ENCODE assay signal across 17 cellular contexts in genomic region chr12:132516064-132517012, GRCh38. TPM values are rescaled to one million over a fixed set of nuclear protein-coding genes. Genes with fewer than 3 reads are reported as not detected.
DNase-seq lines count a peak whose midpoint lies in the region; ATAC-seq and TF ChIP-seq lines count a peak whose summit lies in the region.
"Had no signal": no experiment of that assay in that cellular context is flagged by ENCODE, and none has a peak within 500 bp of the region (broad histone marks: within the 10 kb centered on the region; RNA-seq: fewer than 3 reads in every experiment).

No MANE protein-coding gene starts in this region.

- H3K4me3 Mint-ChIP-seq in CD8-positive, alpha-beta T cell, result no peak overlapping the region
- peak overlapping the region in 1 of 3 experiments; percentile 43 for H3K4me3 Mint-ChIP-seq in nephron
- H3K4me3 Mint-ChIP-seq: B cell; CD8-positive, alpha-beta memory T cell; HFFc6 had no signal

- no peak overlapping the region for H3K4me3 ChIP-seq in CD8-positive, alpha-beta T cell (ENCODE audit: low read depth, low read length)
- H3K4me3 ChIP-seq in MG63, result no peak overlapping the region

- DNase-seq in CD8-positive, alpha-beta T cell, result no peak
- DNase-seq in RWPE1 (ENCODE audit: low spot score), result peak; percentile 16
- no peak for DNase-seq in NCI-H187 (lab: John Stamatoyannopoulos, UW)
- no peak for DNase-seq in MG63
- DNase-seq: CD8-positive, alpha-beta memory T cell; DMS 273 treated with DMSO at 0.1 percent for 48 hours; HFFc6; NCI-H1092 treated with DMSO at 0.1 percent for 48 hours; NCI-H1694 treated with DMSO at 0.1 percent for 48 hours; NCI-H446 treated with DMSO at 0.1 percent for 48 hours; NCI-H774; SHP77 treated with DMSO at 0.1 percent for 48 hours had no signal

- peaks cover 53% of the 10 kb centered on the region for H3K36me3 Mint-ChIP-seq in CD8-positive, alpha-beta T cell
- H3K36me3 Mint-ChIP-seq in nephron (ENCODE audit: low read depth), result peaks cover 34% of the 10 kb centered on the region

- H3K36me3 ChIP-seq in CD8-positive, alpha-beta T cell (ENCODE audit: insufficient read depth, low read length), result no peaks in the 10 kb centered on the region
- H3K36me3 ChIP-seq in MG63, result peaks cover 5% of the 10 kb centered on the region

- peak overlapping the region; percentile 5 for H3K27ac Mint-ChIP-seq in CD8-positive, alpha-beta T cell
- peak overlapping the region; percentile 48 to 89 (median 86) for H3K27ac Mint-ChIP-seq in nephron
- H3K27ac Mint-ChIP-seq: B cell, HFFc6 had no signal

- no peaks in the 10 kb centered on the region for H3K4me1 ChIP-seq in CD8-positive, alpha-beta T cell (ENCODE audit: insufficient read depth, low read length)

- no peaks in the 10 kb centered on the region for H3K27me3 Mint-ChIP-seq in CD8-positive, alpha-beta T cell (ENCODE audit: low read depth)
- H3K27me3 Mint-ChIP-seq in nephron (ENCODE audit: low read depth), result no peaks in the 10 kb centered on the region
- H3K27me3 Mint-ChIP-seq: B cell had no signal

- POLR2A ChIA-PET in CD8-positive, alpha-beta T cell (lab: Charles Lee), result no interaction called here
- POLR2A ChIA-PET in RWPE1 (lab: Yijun Ruan, JAX; ENCODE audit: low non-redundant PET), result interaction anchor here (0.7 kb wide), 1 partner anchor 64 kb away, joined by 4 read pairs; no protein-coding TSS in a partner anchor

- H3K27ac ChIP-seq in 22Rv1, result peak overlapping the region; percentile 55
- H3K27ac ChIP-seq in CD8-positive, alpha-beta T cell (ENCODE audit: low read depth, low read length), result no peak overlapping the region
- peak overlapping the region; percentile 74 for H3K27ac ChIP-seq in RWPE1

- CTCF ChIA-PET in CD8-positive, alpha-beta T cell (lab: Charles Lee), result interaction anchor here (0.7 to 1.7 kb wide), 4 partner anchors 10 to 102 kb away, joined by 3 to 6 read pairs (median 4); no protein-coding TSS in a partner anchor
- CTCF ChIA-PET in RWPE1 (lab: Yijun Ruan, JAX), result interaction anchor here (0.9 to 1.9 kb wide), 2 partner anchors 44 to 102 kb away, joined by 4 to 7 read pairs; no protein-coding TSS in a partner anchor

- H3K9me3 ChIP-seq in CD8-positive, alpha-beta T cell (ENCODE audit: low read length), result no peaks in the 10 kb centered on the region
- no peaks in the 10 kb centered on the region; the same call in 1 of the 2 replicates for H3K9me3 ChIP-seq in MG63

- intact Hi-C loops in CD8-positive, alpha-beta T cell (cut with DNase I, micrococcal nuclease), result no loop called here

- TF ChIP-seq CTCF in 22Rv1 (IDR thresholded peaks at IDR 0.05) (no peak), RWPE1 (conservative IDR thresholded peaks at IDR 0.05; ENCODE audit: low read depth) (no peak), nephron (IDR thresholded peaks at IDR 0.05; ENCODE audit: unreplicated experiment in 3 of 3) (no peak)
- TF ChIP-seq CTCF in CD8-positive, alpha-beta T cell (IDR thresholded peaks at IDR 0.05), result no peak

- no peaks in the 10 kb centered on the region for H3K27me3 ChIP-seq in CD8-positive, alpha-beta T cell (ENCODE audit: insufficient read depth, low read length)
- no peaks in the 10 kb centered on the region for H3K27me3 ChIP-seq in MG63

- no peaks in the 10 kb centered on the region for H3K9me3 Mint-ChIP-seq in CD8-positive, alpha-beta T cell
- peaks cover 8% of the 10 kb centered on the region for H3K9me3 Mint-ChIP-seq in nephron

- no peak for ATAC-seq in CD8-positive, alpha-beta T cell
- ATAC-seq in HG02885 (IDR thresholded peaks at IDR 0.05; ENCODE audit: poor library complexity, unreplicated experiment) (no peak), HG03439 (IDR thresholded peaks at IDR 0.05; ENCODE audit: unreplicated experiment) (no peak)

- peaks cover 12% of the 10 kb centered on the region for H3K4me1 Mint-ChIP-seq in CD8-positive, alpha-beta T cell (ENCODE audit: low read depth)
- peaks cover 20% of the 10 kb centered on the region for H3K4me1 Mint-ChIP-seq in nephron

RNA-seq across cellular contexts. Expression of gene FBRSL1, which starts 26.4 kb away (rescaled TPM):
- 10 to 100 TPM; 78.5 to 82.0 TPM for total RNA-seq in CD8-positive, alpha-beta T cell
- total RNA-seq in MG63 (2014; rRNA removed; shearing (Covaris generic); ENCODE audit: low replicate concordance), result 10.7 and 12.7 TPM in 2 replicates
